ENCODE assay signal across 26 cellular contexts in the genomic region with DNA sequence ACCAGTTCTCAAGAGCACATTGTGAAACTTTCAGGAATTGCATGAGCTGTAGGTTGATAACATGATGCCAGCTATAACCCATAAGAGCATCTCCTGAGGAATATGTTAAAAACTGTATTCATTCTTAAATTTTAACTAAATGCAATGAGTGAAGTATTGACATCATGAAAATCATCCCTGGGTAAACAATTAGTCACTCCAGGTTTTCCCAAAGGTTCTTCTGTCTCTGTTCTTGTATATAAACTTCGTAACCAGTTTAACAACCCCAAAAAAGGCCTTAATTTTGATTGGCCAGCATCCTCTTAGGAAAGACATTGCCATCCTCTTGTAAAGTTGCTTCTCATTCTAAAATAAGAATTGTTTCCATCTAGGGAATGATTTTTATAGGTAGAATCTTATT.
"Had no signal": no experiment of that assay in that cellular context is flagged by ENCODE, and none has a peak within 500 bp of the region (broad histone marks: within the 10 kb centered on the region; RNA-seq: fewer than 3 reads in every experiment).

No MANE protein-coding gene starts in this region.

- H3K36me3 ChIP-seq: esophagus squamous epithelium, gastrocnemius medialis, heart right ventricle, left lung, lower lobe of right lung had no signal

- H3K9me3 ChIP-seq: esophagus squamous epithelium, gastrocnemius medialis, left lung, lower lobe of right lung, mucosa of descending colon had no signal

- H3K27me3 ChIP-seq: dorsolateral prefrontal cortex, esophagus squamous epithelium, gastrocnemius medialis, heart right ventricle, left lung had no signal

- H3K4me1 ChIP-seq: left lung, lower lobe of right lung had no signal

- H3K4me3 ChIP-seq: coronary artery, dorsolateral prefrontal cortex, esophagus squamous epithelium, gastrocnemius medialis, heart right ventricle, left lung, lower lobe of right lung, mucosa of descending colon had no signal

- H3K27ac ChIP-seq: coronary artery, epithelial cell of prostate, esophagus squamous epithelium, gastrocnemius medialis, heart right ventricle, left lung, lower lobe of right lung had no signal

- FAIRE-seq: colon, endothelial cell of umbilical vein, keratinocyte had no signal

- DNase-seq: dermis blood vessel endothelial cell; dorsolateral prefrontal cortex; effector CD4-positive, alpha-beta T cell; effector memory CD4-positive, alpha-beta T cell; erythroblast; esophagus squamous epithelium; foreskin fibroblast; foreskin melanocyte; gastrocnemius medialis; glutamatergic neuron; head of caudate nucleus; heart right ventricle; hippocampal formation; left cardiac atrium; left lung; left ventricle myocardium superior; lower lobe of right lung; mesenchymal stem cell; mucosa of descending colon; naive B cell had no signal

- ATAC-seq: esophagus mucosa, gastrocnemius medialis, heart right ventricle, left cardiac atrium, left lung, left ventricle myocardium superior, lower lobe of right lung, mucosa of descending colon had no signal
